Comparison of ENCODE assay signal across 9 cellular contexts in genomic region chr2:159968282-159968900, GRCh38.
A peak's percentile ranks its signal among the peaks of the same experiment; 100 is the strongest.
DNase-seq lines count a peak whose midpoint lies in the region; ATAC-seq, FAIRE-seq and TF ChIP-seq lines count a peak whose summit lies in the region.
"Had no signal": no experiment of that assay in that cellular context is flagged by ENCODE, and none has a peak within 500 bp of the region (broad histone marks: within the 10 kb centered on the region; RNA-seq: fewer than 3 reads in every experiment).

No MANE protein-coding gene starts in this region.

- ATAC-seq in left cardiac atrium, result peak; percentile 75 to 82
- ATAC-seq in stimulated activated naive CD8-positive, alpha-beta T cell treated with anti-CD3 and anti-CD28 coated beads, Interleukin-15, Interleukin-2, amounts not matched to agents 100 U/mL and 50 U/mL, for 24 hours, result no peak

- no peak overlapping the region for H3K27ac Mint-ChIP-seq in activated CD4-positive, alpha-beta T cell treated with anti-CD3 and anti-CD28 coated beads, Interleukin-2, amount 10 ng/mL, durations not matched to agents 24 days and 14 days

- no peak for TF ChIP-seq POLR2A in H54 (IDR thresholded peaks at IDR 0.05; ENCODE audit: low read depth, low read length)

- peak; percentile 63 for DNase-seq in activated CD4-positive, alpha-beta T cell treated with anti-CD3 and anti-CD28 coated beads, Interleukin-2, amount 10 ng/mL, durations not matched to agents 24 days and 14 days
- DNase-seq in activated CD4-positive, alpha-beta T cell treated with anti-CD3 and anti-CD28 coated beads, Interleukin-2, amount 50 U/mL, for 4 hours, result no peak
- DNase-seq in H54 (ENCODE audit: insufficient read length, low spot score) (peak; percentile 4), NCI-H1694 (lab: John Stamatoyannopoulos, UW) (peak; percentile 74), left cardiac atrium (no peak), kidney glomerular epithelial cell (lab: John Stamatoyannopoulos, UW) (no peak)
- peak; percentile 10 to 21 for DNase-seq in activated CD4-positive, alpha-beta T cell treated with anti-CD3 and anti-CD28 coated beads, Interleukin-2, amount 50 U/mL, for 48 hours
- DNase-seq in stimulated activated naive CD8-positive, alpha-beta T cell treated with anti-CD3 and anti-CD28 coated beads, Interleukin-15, Interleukin-2, amounts not matched to agents 100 U/mL and 50 U/mL, for 24 hours, result peak; percentile 9

- H3K4me3 Mint-ChIP-seq in activated CD4-positive, alpha-beta T cell treated with anti-CD3 and anti-CD28 coated beads, Interleukin-2, amount 10 ng/mL, durations not matched to agents 24 days and 14 days, result no peak overlapping the region

- intact Hi-C loops in activated CD4-positive, alpha-beta T cell treated with anti-CD3 and anti-CD28 coated beads, Interleukin-2, amount 10 ng/mL, durations not matched to agents 24 days and 14 days (cut with micrococcal nuclease), result loop anchor here (5.0 to 10.0 kb wide), 4 partner anchors 164 to 1066 kb away; no protein-coding TSS in a partner anchor
- intact Hi-C loops in left cardiac atrium (cut with DNase I), result no loop called here

- no peaks in the 10 kb centered on the region for H3K36me3 Mint-ChIP-seq in activated CD4-positive, alpha-beta T cell treated with anti-CD3 and anti-CD28 coated beads, Interleukin-2, amount 10 ng/mL, durations not matched to agents 24 days and 14 days (ENCODE audit: low read depth)
- H3K36me3 Mint-ChIP-seq: activated naive CD4-positive, alpha-beta T cell treated with anti-CD3 and anti-CD28 coated beads, Interleukin-2, amount 50 U/mL, for 72 hours had no signal

- H3K27me3 Mint-ChIP-seq in activated CD4-positive, alpha-beta T cell treated with anti-CD3 and anti-CD28 coated beads, Interleukin-2, amount 10 ng/mL, durations not matched to agents 24 days and 14 days, result no peaks in the 10 kb centered on the region

- no peaks in the 10 kb centered on the region for H3K9me3 Mint-ChIP-seq in activated CD4-positive, alpha-beta T cell treated with anti-CD3 and anti-CD28 coated beads, Interleukin-2, amount 10 ng/mL, durations not matched to agents 24 days and 14 days
- H3K9me3 Mint-ChIP-seq: activated naive CD4-positive, alpha-beta T cell treated with anti-CD3 and anti-CD28 coated beads, Interleukin-2, amount 50 U/mL, for 72 hours had no signal

- H3K4me1 Mint-ChIP-seq in activated CD4-positive, alpha-beta T cell treated with anti-CD3 and anti-CD28 coated beads, Interleukin-2, amount 10 ng/mL, durations not matched to agents 24 days and 14 days, result no peaks in the 10 kb centered on the region

- peak; percentile 86 for FAIRE-seq in H54 (lab: Jason Lieb, UNC)

Comparison
In these comparisons a context has a peak if more than half of its experiments do, and no peak if none do; other contexts are left out.
1. DNase-seq: peak in activated CD4-positive, alpha-beta T cell treated with anti-CD3 and anti-CD28 coated beads, Interleukin-2, amount 10 ng/mL, durations not matched to agents 24 days and 14 days (single experiment), H54 (single experiment), NCI-H1694 (single experiment), activated CD4-positive, alpha-beta T cell treated with anti-CD3 and anti-CD28 coated beads, Interleukin-2, amount 50 U/mL, for 48 hours (2 of 2) and stimulated activated naive CD8-positive, alpha-beta T cell treated with anti-CD3 and anti-CD28 coated beads, Interleukin-15, Interleukin-2, amounts not matched to agents 100 U/mL and 50 U/mL, for 24 hours (single experiment); none in activated CD4-positive, alpha-beta T cell treated with anti-CD3 and anti-CD28 coated beads, Interleukin-2, amount 50 U/mL, for 4 hours (0 of 2), left cardiac atrium (single experiment) and kidney glomerular epithelial cell (single experiment).